Comparison of ENCODE assay signal across 11 cellular contexts in genomic region chr4:40247350-40247749, GRCh38.
DNase-seq lines count a peak whose midpoint lies in the region; ATAC-seq lines count a peak whose summit lies in the region.
"Had no signal": no experiment of that assay in that cellular context is flagged by ENCODE, and none has a peak within 500 bp of the region (broad histone marks: within the 10 kb centered on the region; RNA-seq: fewer than 3 reads in every experiment).

No MANE protein-coding gene starts in this region.

- peak overlapping the region; percentile 96 for H3K27ac Mint-ChIP-seq in activated naive CD8-positive, alpha-beta T cell

- no peaks in the 10 kb centered on the region for H3K27me3 Mint-ChIP-seq in activated naive CD8-positive, alpha-beta T cell

- H3K9me3 Mint-ChIP-seq in activated naive CD8-positive, alpha-beta T cell (ENCODE audit: low read depth), result peaks cover 4% of the 10 kb centered on the region

- H3K4me1 Mint-ChIP-seq in activated naive CD8-positive, alpha-beta T cell (ENCODE audit: low read depth), result peaks cover 84% of the 10 kb centered on the region

- no peak for ATAC-seq in GM19452 (IDR thresholded peaks at IDR 0.05; ENCODE audit: unreplicated experiment)
- ATAC-seq in GM21526 (IDR thresholded peaks at IDR 0.05; ENCODE audit: low FRiP score, unreplicated experiment), result no peak

- H3K36me3 Mint-ChIP-seq in activated naive CD8-positive, alpha-beta T cell, result peaks cover 33% of the 10 kb centered on the region

- DNase-seq in activated CD4-positive, alpha-beta T cell treated with anti-CD3 and anti-CD28 coated beads for 1 hour, result peak; percentile 44
- DNase-seq in activated CD4-positive, alpha-beta T cell treated with anti-CD3 and anti-CD28 coated beads, Interleukin-2, amount 50 U/mL, for 48 hours, result no peak
- peak; percentile 44 for DNase-seq in T-helper 9 cell
- DNase-seq in stimulated activated naive CD4-positive, alpha-beta T cell treated with Interleukin-2 at 50 U/mL for 16 hours (lab: John Stamatoyannopoulos, UW), result peak; percentile 31
- no peak for DNase-seq in globus pallidus (ENCODE audit: low spot score)
- DNase-seq: DMS79, GOT3, midbrain had no signal

- H3K4me3 Mint-ChIP-seq in activated naive CD8-positive, alpha-beta T cell, result peak overlapping the region; percentile 84

Comparison
In these comparisons a context has a peak if more than half of its experiments do, and no peak if none do; other contexts are left out.
1. DNase-seq: peak in activated CD4-positive, alpha-beta T cell treated with anti-CD3 and anti-CD28 coated beads for 1 hour (single experiment), T-helper 9 cell (single experiment) and stimulated activated naive CD4-positive, alpha-beta T cell treated with Interleukin-2 at 50 U/mL for 16 hours (single experiment); none in activated CD4-positive, alpha-beta T cell treated with anti-CD3 and anti-CD28 coated beads, Interleukin-2, amount 50 U/mL, for 48 hours (0 of 2) and globus pallidus (single experiment).